In genomic region chr9:21435015-21435383, GRCh38 we compare ENCODE assay signal across 5 cellular contexts. TPM values are rescaled to one million over a fixed set of nuclear protein-coding genes. Genes with fewer than 3 reads are reported as not detected.
"Had no signal": no experiment of that assay in that cellular context is flagged by ENCODE, and none has a peak within 500 bp of the region (broad histone marks: within the 10 kb centered on the region; RNA-seq: fewer than 3 reads in every experiment).

No MANE protein-coding gene starts in this region.

RNA-seq across cellular contexts. Expression of gene IFNA1, which starts 5.2 kb away (rescaled TPM):
- total RNA-seq: HT-29, LHCN-M2, MCF 10A, OCI-LY7, PC-3 had no signal

RNA-seq across cellular contexts. Expression of gene IFNA8, which starts 26.1 kb away (rescaled TPM):
- total RNA-seq: HT-29, LHCN-M2, MCF 10A, OCI-LY7, PC-3 had no signal

RNA-seq across cellular contexts. Expression of gene IFNE, which starts 47.1 kb away (rescaled TPM):
- total RNA-seq: OCI-LY7 had no signal

RNA-seq across cellular contexts. Expression of gene IFNA2, which starts 49.8 kb away (rescaled TPM):
- total RNA-seq: HT-29, LHCN-M2, MCF 10A, OCI-LY7, PC-3 had no signal
